9 cellular contexts compared by ENCODE assay signal in genomic region chr2:206442516-206442853, GRCh38. TPM values are rescaled to one million over a fixed set of nuclear protein-coding genes. Genes with fewer than 3 reads are reported as not detected.
A peak's percentile ranks its signal among the peaks of the same experiment; 100 is the strongest.
DNase-seq lines count a peak whose midpoint lies in the region; ATAC-seq and TF ChIP-seq lines count a peak whose summit lies in the region.
"Had no signal": no experiment of that assay in that cellular context is flagged by ENCODE, and none has a peak within 500 bp of the region (broad histone marks: within the 10 kb centered on the region; RNA-seq: fewer than 3 reads in every experiment).

No MANE protein-coding gene starts in this region.

- no peaks in the 10 kb centered on the region for H3K9me3 Mint-ChIP-seq in activated CD4-positive, alpha-beta memory T cell treated with anti-CD3 and anti-CD28 coated beads, Interleukin-2, amount 10 ng/mL, durations not matched to agents 7 days and 5 days

- intact Hi-C loops in Right ventricle myocardium superior (cut with DNase I), result loop anchor here (10.0 kb wide), 1 partner anchor 72 kb away; no protein-coding TSS in a partner anchor
- intact Hi-C loops in left ventricle myocardium superior (cut with micrococcal nuclease), result no loop called here

- H3K4me1 ChIP-seq in tibial nerve, result peaks cover 0 to 26% (median 6%) of the 10 kb centered on the region in 4 donors

- H3K27me3 Mint-ChIP-seq in activated CD4-positive, alpha-beta memory T cell treated with anti-CD3 and anti-CD28 coated beads, Interleukin-2, amount 10 ng/mL, durations not matched to agents 7 days and 5 days, result peaks cover 64% of the 10 kb centered on the region

- H3K27ac Mint-ChIP-seq in activated CD4-positive, alpha-beta memory T cell treated with anti-CD3 and anti-CD28 coated beads, Interleukin-2, amount 10 ng/mL, durations not matched to agents 7 days and 5 days, result no peak overlapping the region

- peaks cover 15% of the 10 kb centered on the region for H3K4me1 Mint-ChIP-seq in activated CD4-positive, alpha-beta memory T cell treated with anti-CD3 and anti-CD28 coated beads, Interleukin-2, amount 10 ng/mL, durations not matched to agents 7 days and 5 days

- CTCF ChIA-PET in activated CD4-positive, alpha-beta memory T cell treated with anti-CD3 and anti-CD28 coated beads, Interleukin-2, amount 10 ng/mL, durations not matched to agents 7 days and 5 days (lab: Charles Lee), result no interaction called here

- 7 to 13% methylated on average over 10 of the region's 10 CpGs for WGBS in tibial nerve, 2 donors

- no peak for TF ChIP-seq CTCF in tibial nerve (IDR thresholded peaks at IDR 0.05)

- TF ChIP-seq EP300 in tibial nerve (IDR thresholded peaks at IDR 0.05), result no peak

- POLR2A ChIA-PET in activated CD4-positive, alpha-beta memory T cell treated with anti-CD3 and anti-CD28 coated beads, Interleukin-2, amount 10 ng/mL, durations not matched to agents 7 days and 5 days (lab: Charles Lee), result no interaction called here

- H3K4me3 Mint-ChIP-seq in activated CD4-positive, alpha-beta memory T cell treated with anti-CD3 and anti-CD28 coated beads, Interleukin-2, amount 10 ng/mL, durations not matched to agents 7 days and 5 days, result peak overlapping the region; percentile 68

- peak overlapping the region; percentile 23 to 53 (median 32) for H3K4me3 ChIP-seq in tibial nerve

- no peak for TF ChIP-seq POLR2A in tibial nerve (IDR thresholded peaks at IDR 0.05)

- peak; percentile 4 for ATAC-seq in Right ventricle myocardium superior (ENCODE audit: poor library complexity)
- no peak for ATAC-seq in left ventricle myocardium superior
- no peak for ATAC-seq in GM18519 (IDR thresholded peaks at IDR 0.05; ENCODE audit: low FRiP score, unreplicated experiment)
- no peak for ATAC-seq in HG02973 (IDR thresholded peaks at IDR 0.05; ENCODE audit: unreplicated experiment)

- H3K9me3 ChIP-seq in tibial nerve, result no peaks in the 10 kb centered on the region

- DNase-seq in Right ventricle myocardium superior, result no peak
- DNase-seq in left ventricle myocardium superior, result no peak
- DNase-seq in activated CD4-positive, alpha-beta memory T cell treated with anti-CD3 and anti-CD28 coated beads, Interleukin-2, amount 10 ng/mL, durations not matched to agents 7 days and 5 days, result no peak
- DNase-seq in tibial nerve (ENCODE audit: low spot score in 2 of 2), result no peak
- no peak for DNase-seq in activated gamma-delta T cell (lab: John Stamatoyannopoulos, UW)
- DNase-seq: NCI-H2029 treated with DMSO at 0.1 percent for 48 hours had no signal

- H3K27ac ChIP-seq in layer of hippocampus (ENCODE audit: low read depth, low read length) (peak overlapping the region; percentile 69), tibial nerve (no peak overlapping the region)

- H3K27me3 ChIP-seq in layer of hippocampus (ENCODE audit: control insufficient read depth, insufficient read depth, low read length), result no peaks in the 10 kb centered on the region
- peaks cover 0 to 17% of the 10 kb centered on the region in 2 donors for H3K27me3 ChIP-seq in tibial nerve

- no peaks in the 10 kb centered on the region for H3K36me3 ChIP-seq in tibial nerve

- no peaks in the 10 kb centered on the region for H3K36me3 Mint-ChIP-seq in activated CD4-positive, alpha-beta memory T cell treated with anti-CD3 and anti-CD28 coated beads, Interleukin-2, amount 10 ng/mL, durations not matched to agents 7 days and 5 days (ENCODE audit: low read depth)

RNA-seq across cellular contexts. Expression of gene ADAM23, which starts 0.8 kb away (rescaled TPM):
- 58.9 TPM for total RNA-seq in Right ventricle myocardium superior
- 68.8 TPM for total RNA-seq in left ventricle myocardium superior
- under 1 TPM; 0.85 to 0.98 TPM for total RNA-seq in activated CD4-positive, alpha-beta memory T cell treated with anti-CD3 and anti-CD28 coated beads, Interleukin-2, amount 10 ng/mL, durations not matched to agents 7 days and 5 days
- total RNA-seq in tibial nerve, result 10 to 100 TPM in 1 of 4 donors, 1 to 10 TPM in 3; 2.7 to 12.5 (median 4.9) TPM
